ENCODE assay signal across 15 cellular contexts in the genomic region with DNA sequence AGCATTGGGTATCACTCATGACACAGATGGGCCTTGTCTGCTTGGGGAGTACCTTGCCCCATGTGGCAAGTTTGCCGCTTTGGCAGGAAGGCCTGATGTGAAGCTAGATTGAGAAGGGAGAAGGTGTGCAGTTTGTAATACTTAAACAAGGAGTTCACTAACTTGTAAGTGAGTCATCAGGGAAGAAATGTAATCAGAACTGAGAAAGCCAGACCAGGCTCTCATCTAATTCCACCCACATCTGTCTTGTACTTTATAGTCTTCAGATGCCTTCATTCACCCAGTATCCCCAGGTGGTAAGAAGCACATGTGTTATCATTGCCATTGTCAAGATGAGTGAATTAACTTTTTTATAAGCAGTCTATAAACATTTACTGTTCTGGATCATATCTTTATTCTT.
DNase-seq lines count a peak whose midpoint lies in the region; ATAC-seq and TF ChIP-seq lines count a peak whose summit lies in the region.
"Had no signal": no experiment of that assay in that cellular context is flagged by ENCODE, and none has a peak within 500 bp of the region (broad histone marks: within the 10 kb centered on the region; RNA-seq: fewer than 3 reads in every experiment).

No MANE protein-coding gene starts in this region.

- no peak overlapping the region for H3K4me2 ChIP-seq in H9 (ENCODE audit: insufficient read depth, insufficient read length, low read length)

- H3K23me2 ChIP-seq in H9 (ENCODE audit: insufficient read length, low read depth, low read length, poor library complexity, severe bottlenecking), result no peaks in the 10 kb centered on the region

- no peak overlapping the region for H2BK120ac ChIP-seq in H9 (ENCODE audit: low read depth, low read length, poor library complexity, severe bottlenecking)

- no peaks in the 10 kb centered on the region for H3K27me3 Mint-ChIP-seq in H9 (ENCODE audit: low read depth)
- H3K27me3 Mint-ChIP-seq: activated CD4-positive, alpha-beta T cell treated with anti-CD3 and anti-CD28 coated beads, Interleukin-2, amount 10 ng/mL, durations not matched to agents 24 days and 14 days; activated naive CD8-positive, alpha-beta T cell had no signal

- H3K4me1 ChIP-seq in H9 (ENCODE audit: insufficient read depth, low read length), result no peaks in the 10 kb centered on the region
- H3K4me1 ChIP-seq: SJSA1 had no signal

- in situ Hi-C loops in ACHN (cut with HindIII; ENCODE audit: low pct_ligation_motif_present, low pct_unique_long_range_greater_than_20kb, low sequenced_read_pairs), result no loop called here

- H3T11ph ChIP-seq in H9 (ENCODE audit: low read length), result no peak overlapping the region

- H3K4me3 ChIP-seq in fibroblast of mammary gland (ENCODE audit: control insufficient read depth, low read depth, low read length), result no peak overlapping the region
- H3K4me3 ChIP-seq: SJSA1 had no signal

- H3K79me1 ChIP-seq in H9 (ENCODE audit: insufficient read depth, low read depth, low read length, poor library complexity, severe bottlenecking), result no peaks in the 10 kb centered on the region

- H3K9ac ChIP-seq in H9 (ENCODE audit: extremely low read depth, insufficient read length, low read length), result no peak overlapping the region

- ATAC-seq in GM18508 (IDR thresholded peaks at IDR 0.05; ENCODE audit: insufficient read depth, unreplicated experiment) (peak; percentile 48), GM21717 (IDR thresholded peaks at IDR 0.05; ENCODE audit: unreplicated experiment) (peak; percentile 63), HG03354 (IDR thresholded peaks at IDR 0.05; ENCODE audit: poor library complexity, severe bottlenecking, unreplicated experiment) (peak; percentile 62)
- ATAC-seq: HCT116 had no signal

- H3K4ac ChIP-seq in H9 (ENCODE audit: low read depth, low read length), result no peak overlapping the region

- TF ChIP-seq CTCF in fibroblast of mammary gland (conservative IDR thresholded peaks at IDR 0.05; ENCODE audit: control insufficient read depth, insufficient read depth, low read depth, low read length) (no peak), H9 (conservative IDR thresholded peaks at IDR 0.05) (no peak)

- H2BK15ac ChIP-seq in H9 (ENCODE audit: low read depth, low read length), result no peak overlapping the region

- H3K27ac Mint-ChIP-seq in H9, result no peak overlapping the region; a peak in 1 of 7 replicates
- H3K27ac Mint-ChIP-seq: activated CD4-positive, alpha-beta T cell treated with anti-CD3 and anti-CD28 coated beads, Interleukin-2, amount 10 ng/mL, durations not matched to agents 24 days and 14 days; activated naive CD8-positive, alpha-beta T cell; CD14-positive monocyte had no signal

- H2BK5ac ChIP-seq in H9 (ENCODE audit: insufficient read length, low read length), result no peak overlapping the region

- H4K91ac ChIP-seq in H9 (ENCODE audit: insufficient read length, low read depth, low read length), result no peak overlapping the region

- peaks cover 0 to 6% (median under 1%) of the 10 kb centered on the region in 3 experiments; a peak in 4 of 7 replicates for H3K36me3 Mint-ChIP-seq in H9 (ENCODE audit: insufficient read depth in 1 of 3, low read depth in 3 of 3)
- H3K36me3 Mint-ChIP-seq: activated naive CD8-positive, alpha-beta T cell; CD14-positive monocyte had no signal

- H3K4me1 Mint-ChIP-seq in H9, result peaks cover 0 to 9% of the 10 kb centered on the region in 2 experiments; a peak in 2 of 4 replicates
- H3K4me1 Mint-ChIP-seq: activated CD4-positive, alpha-beta T cell treated with anti-CD3 and anti-CD28 coated beads, Interleukin-2, amount 10 ng/mL, durations not matched to agents 24 days and 14 days; CD14-positive monocyte had no signal

- H4K8ac ChIP-seq in H9 (replicated peaks; ENCODE audit: insufficient read length, low read depth, low read length), result no peak overlapping the region

- H3K56ac ChIP-seq in H9 (ENCODE audit: insufficient read length, low read depth, low read length), result no peak overlapping the region

- WGBS in H9 (ENCODE audit: extremely low coverage, insufficient read length, low lambda C conversion rate), result no CpG with 5 or more reads among the region's 1 CpG

- H3K79me2 ChIP-seq in H9 (ENCODE audit: insufficient read depth, low read length), result no peaks in the 10 kb centered on the region

- H4K20me1 ChIP-seq in H9 (ENCODE audit: control insufficient read depth, insufficient read depth, insufficient read length), result no peaks in the 10 kb centered on the region

- no peak overlapping the region for H2BK12ac ChIP-seq in H9 (ENCODE audit: insufficient read length, low read depth, low read length)

- DNase-seq in fibroblast of mammary gland (ENCODE audit: low read depth) (peak; percentile 47), nucleus accumbens (lab: John Stamatoyannopoulos, UW) (no peak), ACHN (no peak), H9 (no peak), NCI-H1694 (lab: John Stamatoyannopoulos, UW) (no peak)
- DNase-seq: activated CD4-positive, alpha-beta T cell treated with anti-CD3 and anti-CD28 coated beads, Interleukin-2, amount 10 ng/mL, durations not matched to agents 24 days and 14 days; NCI-H446; retina had no signal

- H4K5ac ChIP-seq in H9 (ENCODE audit: insufficient read length, low read depth, low read length), result no peak overlapping the region

- H3K14ac ChIP-seq in H9 (ENCODE audit: insufficient read depth, low read length), result no peak overlapping the region

- H2AFZ ChIP-seq in H9 (ENCODE audit: low read length), result no peak overlapping the region

- no peaks in the 10 kb centered on the region for H3K27me3 ChIP-seq in H9 (ENCODE audit: insufficient read depth, low read length)
- H3K27me3 ChIP-seq: SJSA1 had no signal

- H3K23ac ChIP-seq in H9 (ENCODE audit: insufficient read length, low read depth, low read length), result no peak overlapping the region

- no peak overlapping the region for H2BK20ac ChIP-seq in H9 (ENCODE audit: low read depth, low read length, poor library complexity, severe bottlenecking)

- H3K4me3 Mint-ChIP-seq in H9, result no peak overlapping the region
- H3K4me3 Mint-ChIP-seq: activated CD4-positive, alpha-beta T cell treated with anti-CD3 and anti-CD28 coated beads, Interleukin-2, amount 10 ng/mL, durations not matched to agents 24 days and 14 days; activated naive CD8-positive, alpha-beta T cell; CD14-positive monocyte had no signal

- H3K18ac ChIP-seq in H9 (ENCODE audit: insufficient read length, low read depth, low read length), result no peak overlapping the region

- no peak overlapping the region for H3K27ac ChIP-seq in H9 (ENCODE audit: insufficient read length, low read depth, low read length)
- H3K27ac ChIP-seq: SJSA1 had no signal

- H2AK5ac ChIP-seq in H9 (ENCODE audit: insufficient read length, low read length), result no peak overlapping the region

- no peaks in the 10 kb centered on the region for H3K9me3 ChIP-seq in H9 (ENCODE audit: control insufficient read depth, low read depth, low read length)
- H3K9me3 ChIP-seq: SJSA1 had no signal

- peaks cover under 1 to 3% of the 10 kb centered on the region in 2 experiments; a peak in 2 of 5 replicates for H3K9me3 Mint-ChIP-seq in H9
- H3K9me3 Mint-ChIP-seq: activated CD4-positive, alpha-beta T cell treated with anti-CD3 and anti-CD28 coated beads, Interleukin-2, amount 10 ng/mL, durations not matched to agents 24 days and 14 days had no signal
